8 cellular contexts compared by ENCODE assay signal in genomic region chr11:47407746-47408590, GRCh38.
A peak's percentile ranks its signal among the peaks of the same experiment; 100 is the strongest.
DNase-seq lines count a peak whose midpoint lies in the region; ATAC-seq and TF ChIP-seq lines count a peak whose summit lies in the region.

SLC39A13 (plus strand) TSS chr11:47408590; CDS start chr11:47410095, 1,505 bp downstream.

- H3K4me1 ChIP-seq in BLaER1 = peaks cover 61% of the 10 kb centered on the region

- DNase-seq in GM19240 (ENCODE audit: insufficient read length, low spot score) = peak; percentile 97
- peak; percentile 4 for DNase-seq in NCI-H524 treated with DMSO at 0.1 percent for 48 hours (lab: John Stamatoyannopoulos, UW)
- DNase-seq in activated CD4-positive, alpha-beta T cell treated with anti-CD3 and anti-CD28 coated beads for 4 hours = peak; percentile 89 to 91
- DNase-seq in choroid plexus epithelial cell (ENCODE audit: low read depth) = peak; percentile 97
- peak; percentile 82 to 90 (median 86) for DNase-seq in stimulated activated CD4-positive, alpha-beta T cell treated with anti-CD3 and anti-CD28 coated beads, Interleukin-1b, Interleukin-23, amount 100 ng/mL, for 24 hours (ENCODE audit: low read depth in 4 of 4, low spot score in 1 of 4)

- H3K9me3 ChIP-seq in BLaER1 = no peaks in the 10 kb centered on the region

- H3K4me3 ChIP-seq in BLaER1 (peak within 1 kb of the TSS; percentile 76), choroid plexus epithelial cell (ENCODE audit: low read depth, low read length) (peak within 1 kb of the TSS; percentile 70)

- ATAC-seq in HG03457 (IDR thresholded peaks at IDR 0.05; ENCODE audit: unreplicated experiment) = peak; percentile 76

- peak within 1 kb of the TSS; percentile 83 for H3K27ac ChIP-seq in BLaER1
- H3K27ac ChIP-seq in layer of hippocampus (ENCODE audit: low read depth, low read length) = peak within 1 kb of the TSS; percentile 98

- H3K27me3 ChIP-seq in BLaER1 = no peaks in the 10 kb centered on the region
- H3K27me3 ChIP-seq in layer of hippocampus (ENCODE audit: control insufficient read depth, insufficient read depth, low read length) = no peaks in the 10 kb centered on the region

- H3K4me2 ChIP-seq in BLaER1 = peak within 1 kb of the TSS; percentile 99

- H3K9ac ChIP-seq in BLaER1 = peak within 1 kb of the TSS; percentile 79

- H3K36me3 ChIP-seq in BLaER1 = peaks cover 12% of the 10 kb centered on the region; the same call in 1 of the 2 replicates

- no peaks in the 10 kb centered on the region for H4K20me1 ChIP-seq in BLaER1

- peak; percentile 40 for TF ChIP-seq CTCF in choroid plexus epithelial cell (conservative IDR thresholded peaks at IDR 0.05; ENCODE audit: low read depth, low read length)

Comparison
In these comparisons a context has a peak if more than half of its experiments do, and no peak if none do; other contexts are left out.
1. Peak in every context shown above with its lines: DNase-seq, ATAC-seq, H3K4me3 ChIP-seq and H3K27ac ChIP-seq.
2. DNase-seq: peak in every context shown above with its lines; median percentile 97 in GM19240; 97 in choroid plexus epithelial cell; 90 in activated CD4-positive, alpha-beta T cell treated with anti-CD3 and anti-CD28 coated beads for 4 hours; 86 in stimulated activated CD4-positive, alpha-beta T cell treated with anti-CD3 and anti-CD28 coated beads, Interleukin-1b, Interleukin-23, amount 100 ng/mL, for 24 hours; 4 in NCI-H524 treated with DMSO at 0.1 percent for 48 hours.